8 cellular contexts compared by ENCODE assay signal in genomic region chr3:39147711-39148115, GRCh38. TPM values are rescaled to one million over a fixed set of nuclear protein-coding genes. Genes with fewer than 3 reads are reported as not detected.
DNase-seq lines count a peak whose midpoint lies in the region; ATAC-seq, FAIRE-seq and TF ChIP-seq lines count a peak whose summit lies in the region.

No MANE protein-coding gene starts in this region.

- H3K4me1 ChIP-seq in HUES6 (ENCODE audit: control insufficient read depth, insufficient read depth, low read length) (peaks cover 63% of the 10 kb centered on the region), hepatocyte (ENCODE audit: insufficient read depth) (peaks cover 59% of the 10 kb centered on the region)

- H3K4me3 ChIP-seq in HUES6 (ENCODE audit: low read depth, low read length), result peak overlapping the region; percentile 29; the same call in 1 of the 2 replicates
- no peak overlapping the region for H3K4me3 ChIP-seq in hepatocyte

- FAIRE-seq in GM19239 (lab: Jason Lieb, UNC), result peak; percentile 42

- H3K27ac ChIP-seq in C4-2B (peak overlapping the region; percentile 92), HUES6 (ENCODE audit: low read depth, low read length) (peak overlapping the region; percentile 4; the same call in 1 of the 2 replicates), hepatocyte (peak overlapping the region; percentile 100)

- ATAC-seq in stimulated activated memory B cell treated with anti-CD40 and anti-IgM and Interleukin-4, amounts not matched to agents 10 μg/mL and 1 μg/mL and 100 μg/mL, for 72 hours, result peak; percentile 27
- ATAC-seq in GM21737 (IDR thresholded peaks at IDR 0.05; ENCODE audit: unreplicated experiment), result no peak

- H3K36me3 Mint-ChIP-seq in stimulated activated memory B cell treated with anti-CD40 and anti-IgM and Interleukin-4, amounts not matched to agents 10 μg/mL and 1 μg/mL and 100 μg/mL, for 72 hours, result peaks cover 43% of the 10 kb centered on the region

- H3K27me3 ChIP-seq in HUES6 (ENCODE audit: control insufficient read depth, insufficient read depth, low read length) (no peaks in the 10 kb centered on the region), hepatocyte (no peaks in the 10 kb centered on the region)

- H3K9me3 ChIP-seq in HUES6 (ENCODE audit: control insufficient read depth, insufficient read depth, low read depth, low read length) (no peaks in the 10 kb centered on the region), hepatocyte (ENCODE audit: low read depth) (no peaks in the 10 kb centered on the region)

- peaks cover 93% of the 10 kb centered on the region for H3K79me2 ChIP-seq in hepatocyte

- WGBS in hepatocyte (ENCODE audit: low lambda C conversion rate, missing lambda C conversion rate), result 24% methylated on average over 4 of the region's 4 CpGs

- peak overlapping the region; percentile 71 for H3K4me3 Mint-ChIP-seq in stimulated activated memory B cell treated with anti-CD40 and anti-IgM and Interleukin-4, amounts not matched to agents 10 μg/mL and 1 μg/mL and 100 μg/mL, for 72 hours

- DNase-seq in GM19239 (ENCODE audit: insufficient read length, low spot score), result peak; percentile 59
- peak; percentile 27 for DNase-seq in activated CD8-positive, alpha-beta memory T cell treated with anti-CD3 and anti-CD28 coated beads, Interleukin-2, amount 50 U/mL, for 4 hours
- DNase-seq in hepatocyte (ENCODE audit: low spot score), result peak; percentile 63
- DNase-seq in SHP77 (lab: John Stamatoyannopoulos, UW), result no peak

- H3K36me3 ChIP-seq in HUES6 (ENCODE audit: control insufficient read depth, insufficient read depth, low read length) (peaks cover 41% of the 10 kb centered on the region), hepatocyte (replicated peaks; ENCODE audit: insufficient read depth, low read depth) (peaks cover 10% of the 10 kb centered on the region)

- H3K9me3 Mint-ChIP-seq in stimulated activated memory B cell treated with anti-CD40 and anti-IgM and Interleukin-4, amounts not matched to agents 10 μg/mL and 1 μg/mL and 100 μg/mL, for 72 hours, result no peaks in the 10 kb centered on the region

- no peaks in the 10 kb centered on the region for H3K9me2 ChIP-seq in hepatocyte (replicated peaks; ENCODE audit: insufficient read depth)

- no peaks in the 10 kb centered on the region for H3K27me3 Mint-ChIP-seq in stimulated activated memory B cell treated with anti-CD40 and anti-IgM and Interleukin-4, amounts not matched to agents 10 μg/mL and 1 μg/mL and 100 μg/mL, for 72 hours

- H4K20me1 ChIP-seq in hepatocyte (ENCODE audit: insufficient read depth, poor library complexity, severe bottlenecking), result peaks cover 84% of the 10 kb centered on the region

- H2AFZ ChIP-seq in hepatocyte, result no peak overlapping the region

- peak overlapping the region; percentile 53 for H3K9ac ChIP-seq in HUES6 (ENCODE audit: low read length)

- H3K4me1 Mint-ChIP-seq in stimulated activated memory B cell treated with anti-CD40 and anti-IgM and Interleukin-4, amounts not matched to agents 10 μg/mL and 1 μg/mL and 100 μg/mL, for 72 hours, result peaks cover 86% of the 10 kb centered on the region

- TF ChIP-seq CTCF in C4-2B (conservative IDR thresholded peaks at IDR 0.05) (no peak), hepatocyte (IDR thresholded peaks at IDR 0.05; ENCODE audit: poor library complexity) (no peak)

- H3K27ac Mint-ChIP-seq in stimulated activated memory B cell treated with anti-CD40 and anti-IgM and Interleukin-4, amounts not matched to agents 10 μg/mL and 1 μg/mL and 100 μg/mL, for 72 hours, result peak overlapping the region; percentile 87

- peak overlapping the region; percentile 95 for H3K4me2 ChIP-seq in hepatocyte

RNA-seq across cellular contexts. Expression of gene CSRNP1, which starts 5.7 kb away (rescaled TPM):
- 71.6 and 78.7 TPM in 2 replicates for total RNA-seq in hepatocyte
- polyA plus RNA-seq in hepatocyte, result 112 and 115 TPM in 2 replicates

RNA-seq across cellular contexts. Expression of gene TTC21A, which starts 40.2 kb away (rescaled TPM):
- total RNA-seq in hepatocyte, result 1.2 and 3.7 TPM in 2 replicates
- 6.5 and 7.6 TPM in 2 replicates for polyA plus RNA-seq in hepatocyte

RNA-seq across cellular contexts. Expression of gene GORASP1, which starts 40.3 kb away (rescaled TPM):
- total RNA-seq in hepatocyte, result 38.0 and 48.6 TPM in 2 replicates
- 42.0 and 49.0 TPM in 2 replicates for polyA plus RNA-seq in hepatocyte

RNA-seq across cellular contexts. Expression of gene XIRP1, which starts 44.7 kb away (rescaled TPM):
- total RNA-seq in hepatocyte, result 0.10 TPM in 1 of 2 replicates, not detected in the other
- polyA plus RNA-seq in hepatocyte, result 1.4 TPM in 1 of 2 replicates, not detected in the other

Comparison
In these comparisons a context has a peak if more than half of its experiments do, and no peak if none do; other contexts are left out.
1. H3K27ac ChIP-seq: peak in every context shown above with its lines; median percentile 100 in hepatocyte; 92 in C4-2B; 4 in HUES6.
2. DNase-seq: peak in GM19239 (single experiment), activated CD8-positive, alpha-beta memory T cell treated with anti-CD3 and anti-CD28 coated beads, Interleukin-2, amount 50 U/mL, for 4 hours (single experiment) and hepatocyte (single experiment); none in SHP77 (0 of 2).